8 cellular contexts compared by ENCODE assay signal in the genomic region with DNA sequence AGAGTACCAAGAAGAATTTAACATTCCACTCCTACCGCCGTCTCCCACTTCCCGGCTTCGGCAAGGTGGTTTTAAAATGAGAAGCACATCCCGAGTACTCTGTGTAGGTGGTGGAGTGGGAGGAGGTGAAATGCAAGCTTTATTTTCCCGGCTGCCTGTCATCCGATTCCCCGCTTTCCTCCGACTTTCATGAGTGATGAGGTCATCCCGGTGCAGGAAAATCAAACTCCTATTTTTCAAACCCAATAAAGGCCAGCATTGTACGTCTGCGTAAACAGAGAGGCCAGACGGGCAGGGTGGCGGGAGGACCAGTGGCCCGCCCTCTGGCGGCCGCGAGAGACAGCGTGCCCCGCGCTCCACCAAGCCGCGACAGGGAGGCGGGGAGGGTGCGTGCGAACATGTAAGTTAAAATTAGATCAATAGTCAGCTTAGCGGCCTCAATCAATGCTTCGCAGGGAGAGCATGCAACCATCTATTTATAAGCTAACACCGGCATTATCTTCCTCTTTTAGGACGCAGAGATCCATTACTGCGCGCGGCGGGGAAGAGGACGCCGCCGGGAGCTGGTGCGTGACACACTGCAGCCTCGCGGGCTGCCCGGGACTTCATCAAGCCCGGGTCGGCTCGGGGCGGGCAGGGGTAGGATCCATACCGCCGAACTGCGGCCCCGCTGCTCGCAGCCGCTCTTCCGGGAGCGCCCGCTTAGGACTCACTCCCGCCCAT.
DNase-seq lines count a peak whose midpoint lies in the region; ATAC-seq, FAIRE-seq and TF ChIP-seq lines count a peak whose summit lies in the region.

No MANE protein-coding gene starts in this region.

- intact Hi-C loops in HepG2 (cut with micrococcal nuclease; ENCODE audit: unreplicated experiment), result loop anchor here (1.0 to 10.0 kb wide), 4 partner anchors 73 to 691 kb away; no protein-coding TSS in a partner anchor

- WGBS in HepG2 (ENCODE audit: low lambda C conversion rate), result 7% methylated on average over 33 of the region's 55 CpGs

- peak overlapping the region; percentile 60 for H3K27ac Mint-ChIP-seq in activated CD4-positive, alpha-beta T cell treated with anti-CD3 and anti-CD28 coated beads, Interleukin-2, amount 10 ng/mL, durations not matched to agents 7 days and 5 days

- H3K4me2 ChIP-seq in HepG2 (ENCODE audit: low read depth, low read length), result peak overlapping the region; percentile 89

- TF ChIP-seq CTCF in AG04450 (IDR thresholded peaks at IDR 0.05; ENCODE audit: low read depth, low read length), result peak; percentile 93
- peak; percentile 91 for TF ChIP-seq CTCF in HepG2 (CRISPR knock-in tag; IDR thresholded peaks at IDR 0.05)

- no peaks in the 10 kb centered on the region for H3K36me3 Mint-ChIP-seq in activated CD4-positive, alpha-beta T cell treated with anti-CD3 and anti-CD28 coated beads, Interleukin-2, amount 10 ng/mL, durations not matched to agents 7 days and 5 days (ENCODE audit: low read depth)

- no TSS peak for BruUV-seq in HepG2 (replicated peaks; lab: Mats Ljungman, UMichigan)

- H3K36me3 ChIP-seq in HepG2 (replicated peaks in 1 of 2; ENCODE audit: control insufficient read depth in 1 of 2, insufficient read depth in 2 of 2, low read length in 2 of 2), result no peaks in the 10 kb centered on the region

- TF ChIP-seq EP300 in HepG2 (IDR thresholded peaks at IDR 0.05; ENCODE audit: low read depth in 2 of 2, low read length in 2 of 2) (peak in 1 of 2 experiments; percentile 7; a peak in 1 of 4 replicates), HepG2 (CRISPR knock-in tag; IDR thresholded peaks at IDR 0.05; ENCODE audit: borderline replicate concordance) (no peak)

- H3K27ac ChIP-seq in AG04450 (ENCODE audit: low read depth, low read length), result no peak overlapping the region
- H3K27ac ChIP-seq in HepG2 (ENCODE audit: extremely low read length, insufficient read depth, low read length), result no peak overlapping the region

- ATAC-seq in GM18873 (IDR thresholded peaks at IDR 0.05; ENCODE audit: low FRiP score, unreplicated experiment) (peak; percentile 64), HG03135 (IDR thresholded peaks at IDR 0.05; ENCODE audit: unreplicated experiment) (peak; percentile 91), HepG2 (peak; percentile 100)

- no peaks in the 10 kb centered on the region for H4K20me1 ChIP-seq in HepG2 (ENCODE audit: insufficient read depth, low read length)

- no peaks in the 10 kb centered on the region for H3K9me3 Mint-ChIP-seq in activated CD4-positive, alpha-beta T cell treated with anti-CD3 and anti-CD28 coated beads, Interleukin-2, amount 10 ng/mL, durations not matched to agents 7 days and 5 days

- H3K27me3 Mint-ChIP-seq in activated CD4-positive, alpha-beta T cell treated with anti-CD3 and anti-CD28 coated beads, Interleukin-2, amount 10 ng/mL, durations not matched to agents 7 days and 5 days, result peaks cover 9% of the 10 kb centered on the region

- peak overlapping the region; percentile 80 for H3K4me3 Mint-ChIP-seq in activated CD4-positive, alpha-beta T cell treated with anti-CD3 and anti-CD28 coated beads, Interleukin-2, amount 10 ng/mL, durations not matched to agents 7 days and 5 days

- CTCF ChIA-PET in AG04450 (lab: Charles Lee) (interaction anchor here (0.6 to 2.9 kb wide), 84 partner anchors 8 to 692 kb away, joined by 3 to 41 read pairs (median 4); no protein-coding TSS in a partner anchor), HepG2 (lab: Yijun Ruan, JAX; ENCODE audit: low intra/inter-chr PET ratio, low total read pairs) (interaction anchor here (0.7 to 1.5 kb wide), 7 partner anchors 72 to 692 kb away, joined by 3 to 6 read pairs (median 5); no protein-coding TSS in a partner anchor)
- CTCF ChIA-PET in activated CD4-positive, alpha-beta T cell treated with anti-CD3 and anti-CD28 coated beads, Interleukin-2, amount 10 ng/mL, durations not matched to agents 7 days and 5 days (lab: Charles Lee), result interaction anchor here (0.6 to 1.7 kb wide), 16 partner anchors 8 to 1007 kb away, joined by 3 to 7 read pairs (median 3); no protein-coding TSS in a partner anchor

- H3K4me3 ChIP-seq in AG04450 (ENCODE audit: low read depth, low read length) (peak overlapping the region; percentile 66), HepG2 (replicated peaks in 1 of 3; ENCODE audit: insufficient read depth in 1 of 3, low read depth in 2 of 3, low read length in 3 of 3) (peak overlapping the region; percentile 55 to 63 (median 57))

- peak; percentile 18 for DNase-seq in AG04450 (ENCODE audit: low read depth, low spot score)
- DNase-seq in NCI-H460 (ENCODE audit: extremely low read depth, low read depth), result peak; percentile 35
- peak; percentile 67 for DNase-seq in activated CD4-positive, alpha-beta T cell treated with anti-CD3 and anti-CD28 coated beads, Interleukin-2, amount 10 ng/mL, durations not matched to agents 7 days and 5 days
- peak; percentile 73 for DNase-seq in dedifferentiated amniotic fluid mesenchymal stem cell (ENCODE audit: extremely low spot score)
- peak; percentile 66 for DNase-seq in HepG2 (ENCODE audit: low spot score)
- DNase-seq in stimulated activated CD4-positive, alpha-beta T cell treated with anti-CD3 and anti-CD28 coated beads, Interleukin-2, amount 100 ng/mL, for 4 hours (ENCODE audit: low read depth), result peak; percentile 57

- peak; percentile 76 for TF ChIP-seq RAD21 in HepG2 (CRISPR knock-in tag; IDR thresholded peaks at IDR 0.05)

- H3K9me3 ChIP-seq in AG04450 (ENCODE audit: control insufficient read depth, insufficient read depth, low read length), result no peaks in the 10 kb centered on the region
- H3K9me3 ChIP-seq in HepG2 (ENCODE audit: low read length), result no peaks in the 10 kb centered on the region

- TF ChIP-seq POLR2A in HepG2 (IDR thresholded peaks at IDR 0.05; ENCODE audit: insufficient read depth in 1 of 2, low read depth in 2 of 2, low read length in 2 of 2), result no peak

- H3K4me1 ChIP-seq in HepG2 (ENCODE audit: insufficient read depth, low read length), result peaks cover 6% of the 10 kb centered on the region; the same call in 1 of the 2 replicates

- no peaks in the 10 kb centered on the region for H3K27me3 ChIP-seq in AG04450 (ENCODE audit: control insufficient read depth, insufficient read depth, low read length)
- peaks cover 4 to 21% of the 10 kb centered on the region in 2 experiments; a peak in 4 of 5 replicates for H3K27me3 ChIP-seq in HepG2 (ENCODE audit: control insufficient read depth in 1 of 2, insufficient read depth in 2 of 2, low read length in 2 of 2)

- H3K79me2 ChIP-seq in HepG2 (ENCODE audit: insufficient read depth, low read length), result no peaks in the 10 kb centered on the region

- POLR2A ChIA-PET in AG04450 (lab: Yijun Ruan, JAX), result interaction anchor here (0.7 kb wide), 1 partner anchor 167 kb away, joined by 4 read pairs; no protein-coding TSS in a partner anchor
- POLR2A ChIA-PET in activated CD4-positive, alpha-beta T cell treated with anti-CD3 and anti-CD28 coated beads, Interleukin-2, amount 10 ng/mL, durations not matched to agents 7 days and 5 days (lab: Charles Lee), result no interaction called here
- POLR2A ChIA-PET in HepG2 (lab: Yijun Ruan, JAX), result no interaction called here

- in situ Hi-C loops in HepG2 (cut with HindIII; ENCODE audit: extremely low pct_ligation_motif_present, low pct_unique_long_range_greater_than_20kb), result no loop called here

- H3K9ac ChIP-seq in HepG2 (ENCODE audit: insufficient read depth, low read depth, low read length), result no peak overlapping the region

- FAIRE-seq in HepG2 (lab: Jason Lieb, UNC), result peak; percentile 21

- H2AFZ ChIP-seq in HepG2 (ENCODE audit: low read length), result no peak overlapping the region

- peaks cover 13% of the 10 kb centered on the region for H3K4me1 Mint-ChIP-seq in activated CD4-positive, alpha-beta T cell treated with anti-CD3 and anti-CD28 coated beads, Interleukin-2, amount 10 ng/mL, durations not matched to agents 7 days and 5 days

TF ChIP-seq in HepG2, 621 proteins besides CTCF, POLR2A, EP300 and RAD21 (continues in another document):
- TF ChIP-seq, protein P1, sequence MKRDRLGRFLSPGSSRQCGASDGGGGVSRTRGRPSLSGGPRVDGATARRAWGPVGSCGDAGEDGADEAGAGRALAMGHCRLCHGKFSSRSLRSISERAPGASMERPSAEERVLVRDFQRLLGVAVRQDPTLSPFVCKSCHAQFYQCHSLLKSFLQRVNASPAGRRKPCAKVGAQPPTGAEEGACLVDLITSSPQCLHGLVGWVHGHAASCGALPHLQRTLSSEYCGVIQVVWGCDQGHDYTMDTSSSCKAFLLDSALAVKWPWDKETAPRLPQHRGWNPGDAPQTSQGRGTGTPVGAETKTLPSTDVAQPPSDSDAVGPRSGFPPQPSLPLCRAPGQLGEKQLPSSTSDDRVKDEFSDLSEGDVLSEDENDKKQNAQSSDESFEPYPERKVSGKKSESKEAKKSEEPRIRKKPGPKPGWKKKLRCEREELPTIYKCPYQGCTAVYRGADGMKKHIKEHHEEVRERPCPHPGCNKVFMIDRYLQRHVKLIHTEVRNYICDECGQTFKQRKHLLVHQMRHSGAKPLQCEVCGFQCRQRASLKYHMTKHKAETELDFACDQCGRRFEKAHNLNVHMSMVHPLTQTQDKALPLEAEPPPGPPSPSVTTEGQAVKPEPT (CRISPR knock-in tag; IDR thresholded peaks at IDR 0.05; ENCODE audit: low read depth), result no peak
- TF ChIP-seq ZNF317 (CRISPR knock-in tag; IDR thresholded peaks at IDR 0.05), result no peak
- no peak for TF ChIP-seq ZNF883 (CRISPR knock-in tag; IDR thresholded peaks at IDR 0.05; ENCODE audit: not compliant biosample characterization)
- TF ChIP-seq ZFP37 (CRISPR knock-in tag; IDR thresholded peaks at IDR 0.05; ENCODE audit: borderline replicate concordance), result 0 out of 2 replicates have a peak, but pooled peaks have one; percentile 64
- TF ChIP-seq GPN1 (CRISPR knock-in tag; IDR thresholded peaks at IDR 0.05; ENCODE audit: borderline replicate concordance), result no peak
- TF ChIP-seq MYNN (CRISPR knock-in tag; IDR thresholded peaks at IDR 0.05; ENCODE audit: low read depth), result no peak

Comparison
In these comparisons a context has a peak if more than half of its experiments do, and no peak if none do; other contexts are left out.
1. DNase-seq: peak in every context shown above with its lines; median percentile 73 in dedifferentiated amniotic fluid mesenchymal stem cell; 67 in activated CD4-positive, alpha-beta T cell treated with anti-CD3 and anti-CD28 coated beads, Interleukin-2, amount 10 ng/mL, durations not matched to agents 7 days and 5 days; 66 in HepG2; 57 in stimulated activated CD4-positive, alpha-beta T cell treated with anti-CD3 and anti-CD28 coated beads, Interleukin-2, amount 100 ng/mL, for 4 hours; 35 in NCI-H460; 18 in AG04450.